In the genomic region with DNA sequence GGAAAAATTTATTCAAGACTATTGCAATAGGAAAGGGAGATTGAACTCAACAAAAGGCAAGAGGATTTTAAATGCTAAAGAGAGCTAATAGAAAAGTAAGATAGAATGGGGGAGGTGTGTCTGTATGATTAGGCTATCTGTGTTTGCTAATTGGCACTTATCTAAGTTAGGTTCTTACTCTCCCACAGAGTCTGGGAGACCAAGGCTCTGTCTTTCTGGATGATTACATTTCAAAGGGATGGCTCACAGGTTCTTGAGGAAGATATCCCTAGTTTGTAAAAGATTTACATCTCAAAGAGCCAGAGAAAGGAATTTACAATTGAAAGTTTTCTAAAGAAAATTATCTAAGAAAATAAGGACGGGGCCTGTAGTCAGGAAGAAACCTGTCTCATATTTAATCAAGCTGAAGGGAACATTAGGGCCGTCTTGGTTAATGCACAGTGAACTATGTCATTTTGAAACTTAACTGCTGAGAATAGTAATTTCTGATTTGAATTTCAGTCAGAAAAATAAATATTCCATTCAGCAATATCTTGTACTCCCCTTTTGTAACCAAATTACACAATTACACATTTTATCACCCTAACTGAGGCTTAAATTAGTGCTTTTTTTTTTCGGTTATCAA, we compare ENCODE assay signal across 14 cellular contexts.
"Had no signal": no experiment of that assay in that cellular context is flagged by ENCODE, and none has a peak within 500 bp of the region (broad histone marks: within the 10 kb centered on the region; RNA-seq: fewer than 3 reads in every experiment).

No MANE protein-coding gene starts in this region.

- H3K4me1 ChIP-seq: left ventricle myocardium inferior, psoas muscle, testis had no signal

- H3K4me1 Mint-ChIP-seq: activated CD8-positive, alpha-beta memory T cell treated with anti-CD3 and anti-CD28 coated beads, Interleukin-2, amount 10 ng/mL, durations not matched to agents 7 days and 5 days; nephron; T-cell had no signal

- H3K27ac ChIP-seq: left ventricle myocardium inferior, psoas muscle, testis had no signal

- H3K36me3 Mint-ChIP-seq: activated CD8-positive, alpha-beta memory T cell treated with anti-CD3 and anti-CD28 coated beads, Interleukin-2, amount 10 ng/mL, durations not matched to agents 7 days and 5 days; T-cell had no signal

- H3K4me3 Mint-ChIP-seq: activated CD8-positive, alpha-beta memory T cell treated with anti-CD3 and anti-CD28 coated beads, Interleukin-2, amount 10 ng/mL, durations not matched to agents 7 days and 5 days; nephron; stimulated activated naive CD8-positive, alpha-beta T cell treated with anti-CD3 and anti-CD28 coated beads, Interleukin-15, Interleukin-2, amounts not matched to agents 100 ng/mL and 50 ng/mL, for 24 hours; T-cell had no signal

- DNase-seq: activated CD4-positive, alpha-beta T cell treated with anti-CD3 and anti-CD28 coated beads, Interleukin-2, amount 50 U/mL, for 48 hours; activated CD8-positive, alpha-beta memory T cell treated with anti-CD3 and anti-CD28 coated beads, Interleukin-2, amount 10 ng/mL, durations not matched to agents 7 days and 5 days; activated naive CD4-positive, alpha-beta T cell treated with anti-CD3 and anti-CD28 coated beads, Interleukin-2, amount 50 U/mL, for 16 hours; activated T-cell treated with anti-CD3 and anti-CD28 coated beads, Interleukin-2, amount 50 U/mL, for 1 hour; islet precursor cell; left ventricle myocardium inferior; psoas muscle; T-cell; T1000; testis had no signal

- H3K4me3 ChIP-seq: left ventricle myocardium inferior, psoas muscle, testis had no signal

- H3K27me3 ChIP-seq: testis had no signal

- H3K9me3 ChIP-seq: left ventricle myocardium inferior, psoas muscle, testis had no signal

- H3K27ac Mint-ChIP-seq: activated CD8-positive, alpha-beta memory T cell treated with anti-CD3 and anti-CD28 coated beads, Interleukin-2, amount 10 ng/mL, durations not matched to agents 7 days and 5 days; activated T-helper 2 cell treated with anti-CD3 and anti-CD28 coated beads, Interferon-gamma antibody, Interleukin-2, Interleukin-4, amounts not matched to agents 10 μg/mL and 5 μg/mL and 100 μg/mL, durations not matched to agents 14 hours and 24 hours and 36 hours; nephron; stimulated activated naive CD8-positive, alpha-beta T cell treated with anti-CD3 and anti-CD28 coated beads, Interleukin-15, Interleukin-2, amounts not matched to agents 100 ng/mL and 50 ng/mL, for 24 hours; T-cell had no signal

- H3K27me3 Mint-ChIP-seq: activated CD8-positive, alpha-beta memory T cell treated with anti-CD3 and anti-CD28 coated beads, Interleukin-2, amount 10 ng/mL, durations not matched to agents 7 days and 5 days; stimulated activated naive CD8-positive, alpha-beta T cell treated with anti-CD3 and anti-CD28 coated beads, Interleukin-15, Interleukin-2, amounts not matched to agents 100 ng/mL and 50 ng/mL, for 24 hours; T-cell had no signal

- H3K36me3 ChIP-seq: left ventricle myocardium inferior had no signal

- ATAC-seq: activated CD8-positive, alpha-beta memory T cell treated with anti-CD3 and anti-CD28 coated beads, Interleukin-2, amount 10 ng/mL, durations not matched to agents 7 days and 5 days; psoas muscle; sciatic nerve; T-cell had no signal

- H3K9me3 Mint-ChIP-seq: activated T-helper 2 cell treated with anti-CD3 and anti-CD28 coated beads, Interferon-gamma antibody, Interleukin-2, Interleukin-4, amounts not matched to agents 10 μg/mL and 5 μg/mL and 100 μg/mL, durations not matched to agents 14 hours and 24 hours and 36 hours; stimulated activated naive CD8-positive, alpha-beta T cell treated with anti-CD3 and anti-CD28 coated beads, Interleukin-15, Interleukin-2, amounts not matched to agents 100 ng/mL and 50 ng/mL, for 24 hours had no signal
